Comparison of ENCODE assay signal across 18 cellular contexts in genomic region chr11:44301856-44302231, GRCh38. TPM values are rescaled to one million over a fixed set of nuclear protein-coding genes. Genes with fewer than 3 reads are reported as not detected.
DNase-seq lines count a peak whose midpoint lies in the region; ATAC-seq and TF ChIP-seq lines count a peak whose summit lies in the region.
"Had no signal": no experiment of that assay in that cellular context is flagged by ENCODE, and none has a peak within 500 bp of the region (broad histone marks: within the 10 kb centered on the region; RNA-seq: fewer than 3 reads in every experiment).

No MANE protein-coding gene starts in this region.

- CTCF ChIA-PET in HEK293 (lab: Yijun Ruan, JAX), result interaction anchor here (2.3 kb wide), 1 partner anchor 16 kb away, joined by 12 read pairs; no protein-coding TSS in a partner anchor

- H3K9me3 ChIP-seq in HEK293 (ENCODE audit: control insufficient read depth, insufficient read depth, low read depth, low read length) (no peaks in the 10 kb centered on the region), SJSA1 (replicated peaks) (no peaks in the 10 kb centered on the region)
- H3K9me3 ChIP-seq: right lobe of liver had no signal

- H3K4me3 ChIP-seq in AG10803 (ENCODE audit: low read length) (no peak overlapping the region), HEK293 (ENCODE audit: low read depth, low read length) (no peak overlapping the region), SJSA1 (peak overlapping the region; percentile 21)
- H3K4me3 ChIP-seq: right lobe of liver had no signal

- intact Hi-C loops in Right ventricle myocardium superior (cut with DNase I), result no loop called here

- H3K4me1 ChIP-seq in HEK293 (ENCODE audit: control insufficient read depth, insufficient read depth, low read length) (no peaks in the 10 kb centered on the region), SJSA1 (replicated peaks) (peaks cover 66% of the 10 kb centered on the region)

- ATAC-seq in HG02678 (IDR thresholded peaks at IDR 0.05; ENCODE audit: unreplicated experiment) (no peak), GM21786 (IDR thresholded peaks at IDR 0.05; ENCODE audit: unreplicated experiment) (no peak), Right ventricle myocardium superior (ENCODE audit: poor library complexity) (no peak)
- ATAC-seq: natural killer cell treated with Interleukin-12 subunit alpha and Interleukin-12 subunit beta and Interleukin-15 and Interleukin-18, amount 100 ng/mL, for 72 hours had no signal

- peak; percentile 56 for DNase-seq in AG10803 (ENCODE audit: low read depth)
- DNase-seq in SJSA1 (ENCODE audit: low read depth in 1 of 2, low spot score in 2 of 2), result peak; percentile 99 to 100
- peak; percentile 81 for DNase-seq in glomerular visceral epithelial cell (ENCODE audit: extremely low spot score)
- no peak for DNase-seq in anterior cingulate cortex (lab: John Stamatoyannopoulos, UW)
- no peak for DNase-seq in Right ventricle myocardium superior
- DNase-seq: activated T-cell treated with anti-CD3 and anti-CD28 coated beads, Interleukin-2, amount 50 U/mL, for 1 hour; CD4-positive, alpha-beta T cell; effector memory CD4-positive, alpha-beta T cell; right lobe of liver; SHP77; substantia nigra; WERI-Rb-1 had no signal

- no peak for TF ChIP-seq CTCF in AG10803 (conservative IDR thresholded peaks at IDR 0.05; ENCODE audit: low read length)
- TF ChIP-seq CTCF in HEK293 (tag by site-specific recombination; IDR thresholded peaks at IDR 0.05), result no peak

- POLR2A ChIA-PET in HEK293 (lab: Yijun Ruan, JAX), result no interaction called here

- no peak overlapping the region for H3K27ac ChIP-seq in HEK293 (ENCODE audit: extremely low read depth, low read depth, low read length)
- peak overlapping the region; percentile 79 for H3K27ac ChIP-seq in SJSA1
- H3K27ac ChIP-seq: right lobe of liver, WERI-Rb-1 had no signal

- peaks cover 0 to 5% of the 10 kb centered on the region in 2 experiments; a peak in 1 of 3 replicates for H3K36me3 ChIP-seq in HEK293 (ENCODE audit: control insufficient read depth in 2 of 2, insufficient read depth in 1 of 2, low read length in 2 of 2)
- peaks cover 59% of the 10 kb centered on the region for H3K36me3 ChIP-seq in SJSA1
- H3K36me3 ChIP-seq: right lobe of liver, WERI-Rb-1 had no signal

- no peaks in the 10 kb centered on the region for H3K27me3 ChIP-seq in SJSA1 (replicated peaks)

TF ChIP-seq in HEK293, 187 proteins besides CTCF, POLR2A, EP300 and RAD21:
- TF ChIP-seq GLIS2 (tag by site-specific recombination; IDR thresholded peaks at IDR 0.05), result peak; percentile 37; the same call in 1 of the 2 replicates
- TF ChIP-seq ZNF561 (tag by site-specific recombination; IDR thresholded peaks at IDR 0.05; ENCODE audit: borderline replicate concordance), result no peak
- no peak for TF ChIP-seq ZNF391 (tag by site-specific recombination; IDR thresholded peaks at IDR 0.05; ENCODE audit: borderline replicate concordance, low read depth)
- TF ChIP-seq ZIC2 (tag by site-specific recombination; IDR thresholded peaks at IDR 0.05), result peak; percentile 56
- TF ChIP-seq, protein P1, sequence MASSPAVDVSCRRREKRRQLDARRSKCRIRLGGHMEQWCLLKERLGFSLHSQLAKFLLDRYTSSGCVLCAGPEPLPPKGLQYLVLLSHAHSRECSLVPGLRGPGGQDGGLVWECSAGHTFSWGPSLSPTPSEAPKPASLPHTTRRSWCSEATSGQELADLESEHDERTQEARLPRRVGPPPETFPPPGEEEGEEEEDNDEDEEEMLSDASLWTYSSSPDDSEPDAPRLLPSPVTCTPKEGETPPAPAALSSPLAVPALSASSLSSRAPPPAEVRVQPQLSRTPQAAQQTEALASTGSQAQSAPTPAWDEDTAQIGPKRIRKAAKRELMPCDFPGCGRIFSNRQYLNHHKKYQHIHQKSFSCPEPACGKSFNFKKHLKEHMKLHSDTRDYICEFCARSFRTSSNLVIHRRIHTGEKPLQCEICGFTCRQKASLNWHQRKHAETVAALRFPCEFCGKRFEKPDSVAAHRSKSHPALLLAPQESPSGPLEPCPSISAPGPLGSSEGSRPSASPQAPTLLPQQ (tag by site-specific recombination; IDR thresholded peaks at IDR 0.05), result 0 out of 2 replicates have a peak, but pooled peaks have one; percentile 25
- no peak for TF ChIP-seq TRIM28 (IDR thresholded peaks at IDR 0.05; ENCODE audit: borderline replicate concordance, low read length)
- TF ChIP-seq ZNF664 (tag by site-specific recombination; IDR thresholded peaks at IDR 0.05), result no peak
- peak; percentile 45 for TF ChIP-seq ZFHX2 (tag by site-specific recombination; conservative IDR thresholded peaks at IDR 0.05)
- TF ChIP-seq GFI1B (tag by site-specific recombination; IDR thresholded peaks at IDR 0.05), result no peak
- TF ChIP-seq GLIS1 (tag by site-specific recombination; IDR thresholded peaks at IDR 0.05), result 0 out of 2 replicates have a peak, but pooled peaks have one; percentile 43
- 0 out of 2 replicates have a peak, but pooled peaks have one; percentile 27 for TF ChIP-seq EGR2 (tag by site-specific recombination; IDR thresholded peaks at IDR 0.05; ENCODE audit: low read depth)
- TF ChIP-seq ZSCAN16 (tag by site-specific recombination; IDR thresholded peaks at IDR 0.05), result no peak

RNA-seq across cellular contexts. Expression of gene ALX4, which starts 8.1 kb away (rescaled TPM):
- total RNA-seq in SJSA1 (2014; rRNA removed; shearing (Covaris generic)), result 30.3 and 41.6 TPM in 2 replicates
- 0.03 TPM for total RNA-seq in Right ventricle myocardium superior
- total RNA-seq: astrocyte; CD4-positive, alpha-beta T cell; glomerular endothelial cell; natural killer cell treated with Interleukin-12 subunit alpha and Interleukin-12 subunit beta and Interleukin-15 and Interleukin-18, amount 100 ng/mL, for 72 hours; right lobe of liver had no signal

Comparison
In these comparisons a context has a peak if more than half of its experiments do, and no peak if none do; other contexts are left out.
1. DNase-seq: peak in AG10803 (single experiment), SJSA1 (2 of 2) and glomerular visceral epithelial cell (single experiment); none in anterior cingulate cortex (0 of 58) and Right ventricle myocardium superior (single experiment).
2. RNA of gene ALX4, which starts 8.1 kb away (total RNA-seq): 30.3 to 41.6 TPM in SJSA1; 0.03 TPM in Right ventricle myocardium superior (single experiment); every median in the first group is over 10 times any median in the second.